11 cellular contexts compared by ENCODE assay signal in the genomic region with DNA sequence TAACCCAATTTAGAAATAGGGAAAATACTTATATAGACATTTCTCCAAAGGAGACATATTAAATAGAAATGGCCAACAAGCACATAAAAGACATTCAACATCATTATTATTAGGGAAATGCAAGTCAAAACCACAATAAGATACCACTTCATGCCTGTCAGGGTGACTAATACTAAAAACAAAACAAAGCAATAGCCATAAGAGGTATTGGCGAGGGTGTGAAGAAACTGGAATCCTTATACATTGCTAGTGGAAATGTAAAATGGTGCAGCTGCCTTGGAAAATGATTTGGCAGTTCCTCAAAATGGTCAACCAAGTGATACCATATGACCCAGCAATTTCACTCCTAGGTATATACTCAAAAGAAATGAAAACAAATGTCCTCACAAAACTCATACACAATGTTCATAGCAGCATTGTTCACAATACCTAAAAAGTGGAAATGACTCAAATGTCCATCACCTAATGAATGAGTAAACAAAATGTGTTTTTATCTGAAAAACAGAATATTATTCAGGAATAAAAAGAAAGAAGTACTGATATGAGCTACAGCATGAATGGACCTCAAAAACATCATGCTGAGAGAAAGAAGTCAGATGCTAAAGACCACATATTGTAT. TPM values are rescaled to one million over a fixed set of nuclear protein-coding genes. Genes with fewer than 3 reads are reported as not detected.
DNase-seq lines count a peak whose midpoint lies in the region; FAIRE-seq and TF ChIP-seq lines count a peak whose summit lies in the region.
"Had no signal": no experiment of that assay in that cellular context is flagged by ENCODE, and none has a peak within 500 bp of the region (broad histone marks: within the 10 kb centered on the region; RNA-seq: fewer than 3 reads in every experiment).

No MANE protein-coding gene starts in this region.

- H3K9me3 ChIP-seq in PC-9 (ENCODE audit: insufficient read depth, low read depth): no peaks in the 10 kb centered on the region; the same call in 1 of the 2 replicates

- H3K9me3 Mint-ChIP-seq in osteocyte (ENCODE audit: unreplicated experiment): peaks cover 5% of the 10 kb centered on the region
- no peaks in the 10 kb centered on the region for H3K9me3 Mint-ChIP-seq in activated CD4-positive, alpha-beta T cell treated with anti-CD3 and anti-CD28 coated beads, Interleukin-2, amount 10 ng/mL, durations not matched to agents 7 days and 5 days
- H3K9me3 Mint-ChIP-seq: immature natural killer cell had no signal

- no peaks in the 10 kb centered on the region for H3K27me3 Mint-ChIP-seq in osteocyte (ENCODE audit: unreplicated experiment)
- H3K27me3 Mint-ChIP-seq in activated CD4-positive, alpha-beta T cell treated with anti-CD3 and anti-CD28 coated beads, Interleukin-2, amount 10 ng/mL, durations not matched to agents 7 days and 5 days: no peaks in the 10 kb centered on the region

- H3K36me3 ChIP-seq in PC-9 (ENCODE audit: low read depth): 0 out of 2 replicates have a peak, but pooled peaks cover 7% of the 10 kb centered on the region

- H3K4me1 ChIP-seq in PC-9 (replicated peaks; ENCODE audit: insufficient read depth): peaks cover 13% of the 10 kb centered on the region; the same call in 1 of the 2 replicates

- H3K36me3 Mint-ChIP-seq in osteocyte (ENCODE audit: unreplicated experiment): no peaks in the 10 kb centered on the region
- no peaks in the 10 kb centered on the region for H3K36me3 Mint-ChIP-seq in activated CD4-positive, alpha-beta T cell treated with anti-CD3 and anti-CD28 coated beads, Interleukin-2, amount 10 ng/mL, durations not matched to agents 7 days and 5 days (ENCODE audit: low read depth)
- H3K36me3 Mint-ChIP-seq: immature natural killer cell had no signal

- peak; percentile 44 for FAIRE-seq in GM18507 (lab: Jason Lieb, UNC)

- no peaks in the 10 kb centered on the region for H3K27me3 ChIP-seq in PC-9 (ENCODE audit: insufficient read depth, low read depth)

- no peak overlapping the region for H3K4me2 ChIP-seq in PC-9

- no peak for TF ChIP-seq CTCF in PC-9 (conservative IDR thresholded peaks at IDR 0.05)
- TF ChIP-seq CTCF in osteocyte (IDR thresholded peaks at IDR 0.05): no peak

- no peak overlapping the region for H2AFZ ChIP-seq in PC-9

- H3K79me2 ChIP-seq in PC-9 (ENCODE audit: low read depth): no peaks in the 10 kb centered on the region

- no peaks in the 10 kb centered on the region for H4K20me1 ChIP-seq in PC-9 (ENCODE audit: insufficient read depth)

- H3K27ac ChIP-seq in PC-9: peak overlapping the region; percentile 11; the same call in 1 of the 2 replicates

- no peaks in the 10 kb centered on the region for H3F3A ChIP-seq in PC-9 (ENCODE audit: insufficient read depth, low read depth)

- intact Hi-C loops in PC-9 (cut with micrococcal nuclease; ENCODE audit: unreplicated experiment): no loop called here

- no peak overlapping the region for H3K4me3 Mint-ChIP-seq in osteocyte (ENCODE audit: unreplicated experiment)
- H3K4me3 Mint-ChIP-seq in activated CD4-positive, alpha-beta T cell treated with anti-CD3 and anti-CD28 coated beads, Interleukin-2, amount 10 ng/mL, durations not matched to agents 7 days and 5 days: no peak overlapping the region
- H3K4me3 Mint-ChIP-seq: immature natural killer cell had no signal

- H3K4me3 ChIP-seq in PC-9: no peak overlapping the region

- H3K9me2 ChIP-seq in PC-9 (ENCODE audit: insufficient read depth): no peaks in the 10 kb centered on the region

- POLR2A ChIA-PET in PC-9 (lab: Charles Lee; ENCODE audit: unreplicated experiment): no interaction called here
- POLR2A ChIA-PET in activated CD4-positive, alpha-beta T cell treated with anti-CD3 and anti-CD28 coated beads, Interleukin-2, amount 10 ng/mL, durations not matched to agents 7 days and 5 days (lab: Charles Lee): no interaction called here

- CTCF ChIA-PET in PC-9 (lab: Charles Lee): no interaction called here
- CTCF ChIA-PET in activated CD4-positive, alpha-beta T cell treated with anti-CD3 and anti-CD28 coated beads, Interleukin-2, amount 10 ng/mL, durations not matched to agents 7 days and 5 days (lab: Charles Lee): no interaction called here

- peaks cover 26% of the 10 kb centered on the region for H3K4me1 Mint-ChIP-seq in osteocyte (ENCODE audit: unreplicated experiment)
- peaks cover 2% of the 10 kb centered on the region for H3K4me1 Mint-ChIP-seq in activated CD4-positive, alpha-beta T cell treated with anti-CD3 and anti-CD28 coated beads, Interleukin-2, amount 10 ng/mL, durations not matched to agents 7 days and 5 days
- H3K4me1 Mint-ChIP-seq: immature natural killer cell had no signal

- H3K27ac Mint-ChIP-seq in osteocyte (ENCODE audit: unreplicated experiment): peak overlapping the region; percentile 54
- no peak overlapping the region for H3K27ac Mint-ChIP-seq in activated CD4-positive, alpha-beta T cell treated with anti-CD3 and anti-CD28 coated beads, Interleukin-2, amount 10 ng/mL, durations not matched to agents 7 days and 5 days
- H3K27ac Mint-ChIP-seq: immature natural killer cell had no signal

- DNase-seq in GM18507 (ENCODE audit: extremely low spot score, insufficient read length, low read depth): no peak
- peak in 1 of 2 experiments; percentile 59 for DNase-seq in PC-9
- DNase-seq in dermis blood vessel endothelial cell: peak; percentile 41
- DNase-seq in osteocyte (ENCODE audit: extremely low spot score, unreplicated experiment): no peak
- no peak for DNase-seq in NCI-H1048 (lab: John Stamatoyannopoulos, UW)
- no peak for DNase-seq in NCI-H2029 treated with DMSO at 0.1 percent for 48 hours (lab: John Stamatoyannopoulos, UW)
- no peak for DNase-seq in activated CD4-positive, alpha-beta T cell treated with anti-CD3 and anti-CD28 coated beads, Interleukin-2, amount 10 ng/mL, durations not matched to agents 7 days and 5 days
- DNase-seq in DMS114 treated with DMSO at 0.1 percent for 48 hours (lab: John Stamatoyannopoulos, UW; ENCODE audit: unreplicated experiment): no peak
- DNase-seq: aorta; immature natural killer cell; NK-92 treated with Interleukin-12 subunit alpha and Interleukin-12 subunit beta, amount 100 ng/mL, for 24 hours had no signal

- BruUV-seq in PC-9 (replicated peaks; lab: Mats Ljungman, UMichigan): no TSS peak

RNA-seq across cellular contexts. Expression of a gene that starts 26.9 kb away (rescaled TPM):
- total RNA-seq in PC-9 (2021): 13.6 and 15.2 TPM in 2 replicates
- 0.47 and 0.68 TPM in 2 replicates for total RNA-seq in dermis blood vessel endothelial cell
- total RNA-seq in osteocyte: 3.5 and 3.6 TPM in 2 replicates
- total RNA-seq in activated CD4-positive, alpha-beta T cell treated with anti-CD3 and anti-CD28 coated beads, Interleukin-2, amount 10 ng/mL, durations not matched to agents 7 days and 5 days: 1 to 10 TPM; 1.5 to 1.6 TPM

RNA-seq across cellular contexts. Expression of a gene that starts 46.0 kb away (rescaled TPM):
- total RNA-seq in PC-9 (2021): 96.3 and 121 TPM in 2 replicates
- total RNA-seq in dermis blood vessel endothelial cell: 16.6 and 41.4 TPM in 2 replicates
- 31.9 and 32.2 TPM in 2 replicates for total RNA-seq in osteocyte
- 10 to 100 TPM; 15.4 to 18.3 TPM for total RNA-seq in activated CD4-positive, alpha-beta T cell treated with anti-CD3 and anti-CD28 coated beads, Interleukin-2, amount 10 ng/mL, durations not matched to agents 7 days and 5 days

RNA-seq across cellular contexts. Expression of a gene that starts 46.1 kb away (rescaled TPM):
- total RNA-seq in PC-9 (2021) (54.6 and 60.1 TPM in 2 replicates), dermis blood vessel endothelial cell (78.1 and 86.0 TPM in 2 replicates), osteocyte (47.6 and 53.4 TPM in 2 replicates)
- total RNA-seq in activated CD4-positive, alpha-beta T cell treated with anti-CD3 and anti-CD28 coated beads, Interleukin-2, amount 10 ng/mL, durations not matched to agents 7 days and 5 days: 10 to 100 TPM; 30.3 to 32.7 TPM
